Comparison of ENCODE assay signal across 24 cellular contexts in genomic region chr10:58358314-58358933, GRCh38. TPM values are rescaled to one million over a fixed set of nuclear protein-coding genes. Genes with fewer than 3 reads are reported as not detected.
DNase-seq lines count a peak whose midpoint lies in the region; ATAC-seq, FAIRE-seq and TF ChIP-seq lines count a peak whose summit lies in the region.
"Had no signal": no experiment of that assay in that cellular context is flagged by ENCODE, and none has a peak within 500 bp of the region (broad histone marks: within the 10 kb centered on the region; RNA-seq: fewer than 3 reads in every experiment).

No MANE protein-coding gene starts in this region.

- CTCF ChIA-PET in K562 (lab: Yijun Ruan, JAX; ENCODE audit: low intra/inter-chr PET ratio) = no interaction called here

- H3K4me1 ChIP-seq in K562 (replicated peaks in 1 of 2; ENCODE audit: control insufficient read depth in 2 of 2, insufficient read depth in 2 of 2, low read length in 2 of 2) (no peaks in the 10 kb centered on the region), mucosa of descending colon (ENCODE audit: low read depth) (peaks cover 7% of the 10 kb centered on the region)
- H3K4me1 ChIP-seq: SJCRH30 had no signal

- no peaks in the 10 kb centered on the region for H3K9me1 ChIP-seq in K562 (ENCODE audit: control insufficient read depth, insufficient read depth, low read length)

- H3K9me3 ChIP-seq in K562 (replicated peaks; ENCODE audit: control insufficient read depth, insufficient read depth, low read depth, low read length) = no peaks in the 10 kb centered on the region
- no peaks in the 10 kb centered on the region for H3K9me3 ChIP-seq in mucosa of descending colon
- H3K9me3 ChIP-seq: MG63, SJCRH30 had no signal

- H3K36me3 Mint-ChIP-seq in type B pancreatic cell = peaks cover 9% of the 10 kb centered on the region

- POLR2A ChIA-PET in K562 (lab: Yijun Ruan, JAX) = interaction anchor here (0.6 to 0.9 kb wide), 3 partner anchors 10 to 28 kb away, joined by 3 read pairs; no protein-coding TSS in a partner anchor

- TF ChIP-seq EP300 in K562 (IDR thresholded peaks at IDR 0.05; ENCODE audit: low read length) = no peak

- TF ChIP-seq POLR2A in K562 (conservative IDR thresholded peaks at IDR 0.05) = no peak

- BruUV-seq in K562 (replicated peaks; lab: Mats Ljungman, UMichigan) = no TSS peak

- H3K27ac ChIP-seq in K562 (ENCODE audit: extremely low read depth, low read depth, low read length) = no peak overlapping the region
- H3K27ac ChIP-seq: C4-2B, SJCRH30 had no signal

- 0 out of 3 replicates have a peak, but pooled peaks cover 2% of the 10 kb centered on the region for H3K79me2 ChIP-seq in K562 (ENCODE audit: control insufficient read depth, insufficient read depth, low read length)

- peaks cover 24% of the 10 kb centered on the region for H3K4me1 Mint-ChIP-seq in type B pancreatic cell (ENCODE audit: unreplicated experiment)

- 63% methylated on average over 4 of the region's 4 CpGs for WGBS in K562 (ENCODE audit: insufficient coverage, low coverage, missing lambda C conversion rate)

- H3K9ac ChIP-seq in K562 (ENCODE audit: insufficient read depth in 1 of 2, low read depth in 2 of 2, low read length in 2 of 2) = no peak overlapping the region

- FAIRE-seq in K562 (lab: Jason Lieb, UNC) = no peak
- FAIRE-seq: GM18507, H1, RCC 7860 had no signal

- no peaks in the 10 kb centered on the region for H4K20me1 ChIP-seq in K562 (replicated peaks; ENCODE audit: control insufficient read depth, insufficient read depth, low read length)

- H3K27me3 ChIP-seq in K562 (ENCODE audit: control insufficient read depth in 2 of 2, insufficient read depth in 2 of 2, low read length in 2 of 2) = no peaks in the 10 kb centered on the region
- H3K27me3 ChIP-seq: MG63, SJCRH30 had no signal

- H3K9me3 Mint-ChIP-seq in type B pancreatic cell = no peaks in the 10 kb centered on the region

- peak overlapping the region; percentile 91 for H3K27ac Mint-ChIP-seq in type B pancreatic cell
- H3K27ac Mint-ChIP-seq: B cell had no signal

- no peak overlapping the region for H2AFZ ChIP-seq in K562 (ENCODE audit: low read depth, low read length)

- H3K27me3 Mint-ChIP-seq in type B pancreatic cell = no peaks in the 10 kb centered on the region
- H3K27me3 Mint-ChIP-seq: B cell had no signal

- peak; percentile 71 for ATAC-seq in left ventricle myocardium superior
- ATAC-seq in K562 = no peak
- ATAC-seq in mucosa of descending colon = peak; percentile 90
- no peak for ATAC-seq in GM21381 (IDR thresholded peaks at IDR 0.05; ENCODE audit: unreplicated experiment)
- ATAC-seq in GM19351 (IDR thresholded peaks at IDR 0.05; ENCODE audit: unreplicated experiment) = no peak
- ATAC-seq: HCT116, SK-N-SH treated with all-trans-retinoic acid at 6 μM for 48 hours had no signal

- intact Hi-C loops in left ventricle myocardium superior (cut with micrococcal nuclease) (no loop called here), cardiac septum (cut with DNase I) (no loop called here), K562 (cut with micrococcal nuclease) (no loop called here), mucosa of descending colon (cut with DNase I, micrococcal nuclease) (no loop called here)

- in situ Hi-C loops in K562 (cut with MboI) = no loop called here

- TF ChIP-seq CTCF in K562 (IDR thresholded peaks at IDR 0.05 in 2 of 3, conservative IDR thresholded peaks at IDR 0.05 in 1 of 3; ENCODE audit: insufficient read depth in 2 of 3, low read depth in 1 of 3, low read length in 3 of 3) (no peak), mucosa of descending colon (IDR thresholded peaks at IDR 0.05) (no peak), type B pancreatic cell (conservative IDR thresholded peaks at IDR 0.05) (no peak)

- H3K4me3 ChIP-seq in K562 (no peak overlapping the region), mucosa of descending colon (no peak overlapping the region)
- H3K4me3 ChIP-seq: MG63, SJCRH30 had no signal

- TF ChIP-seq RAD21 in K562 (CRISPR knock-in tag; conservative IDR thresholded peaks at IDR 0.05 in 1 of 2, IDR thresholded peaks at IDR 0.05 in 1 of 2) = no peak

- H3K36me3 ChIP-seq in K562 (ENCODE audit: control insufficient read depth, insufficient read depth, low read length) (peaks cover 12% of the 10 kb centered on the region; the same call in 1 of the 3 replicates), mucosa of descending colon (ENCODE audit: low read depth) (no peaks in the 10 kb centered on the region)
- H3K36me3 ChIP-seq: MG63, SJCRH30 had no signal

- peak overlapping the region; percentile 58 for H3K4me3 Mint-ChIP-seq in type B pancreatic cell
- H3K4me3 Mint-ChIP-seq: B cell had no signal

- DNase-seq in left ventricle myocardium superior (no peak), cardiac septum (ENCODE audit: low spot score) (no peak), K562 (ENCODE audit: extremely low read depth in 1 of 4, low spot score in 3 of 4) (no peak), mucosa of descending colon (peak in 1 of 3 donors; percentile 22), type B pancreatic cell (ENCODE audit: extremely low spot score, unreplicated experiment) (no peak)
- DNase-seq: Calu3, KG1, MG63, NCI-H1092, NCI-H1436, NCI-H187, NCI-H2081 treated with DMSO at 0.1 percent for 48 hours, NCI-H524, NCI-H748 treated with DMSO at 0.1 percent for 48 hours, SJCRH30 had no signal

- no peak overlapping the region for H3K4me2 ChIP-seq in K562 (ENCODE audit: insufficient read depth, low read length)

TF ChIP-seq in K562, 482 proteins besides CTCF, POLR2A, EP300 and RAD21:
- peak; percentile 53; the same call in 1 of the 2 replicates for TF ChIP-seq RFX1 (IDR thresholded peaks at IDR 0.05)
- TF ChIP-seq PTBP1 (IDR thresholded peaks at IDR 0.05; ENCODE audit: low read depth, low read length) = no peak

RNA-seq across cellular contexts. Expression of gene UBE2D1, which starts 23.6 kb away (rescaled TPM):
- total RNA-seq in left ventricle myocardium superior = 68.2 TPM
- total RNA-seq in cardiac septum = 34.7 TPM
- total RNA-seq in K562 (2011; cell fraction: chromatin; rRNA removed; ENCODE audit: low replicate concordance) = 4.9 and 17.0 TPM in 2 replicates
- 2.5 and 3.4 TPM in 2 replicates for total RNA-seq in K562 (2011; cell fraction: nucleolus; rRNA removed)
- total RNA-seq in K562 (2011; cell fraction: nucleoplasm; rRNA removed) = 7.3 and 15.3 TPM in 2 replicates
- total RNA-seq in K562 (2014; rRNA removed) = 5.3 and 6.2 TPM in 2 replicates
- total RNA-seq in K562 (2014; rRNA removed; fragmentation: Illumina TruSeq; extraction: Trizol) = 15.8 and 18.3 TPM in 2 replicates
- 16.6 and 17.8 TPM in 2 replicates for total RNA-seq in K562 (2015; rRNA removed; fragmentation: Illumina TruSeq; extraction: Trizol)
- 12.3 and 13.8 TPM in 2 replicates for total RNA-seq in K562 (2021)
- 18.9 and 24.4 TPM in 2 replicates for polyA plus RNA-seq in K562 (2011; rRNA removed)
- 6.4 and 9.1 TPM in 2 replicates for polyA plus RNA-seq in K562 (2011; cell fraction: cytosol; rRNA removed)
- 7.4 and 12.5 TPM in 2 replicates for polyA plus RNA-seq in K562 (2011; cell fraction: nucleus; rRNA removed)
- 11.6 and 12.1 TPM in 2 replicates for polyA plus RNA-seq in K562 (2012)
- polyA plus RNA-seq in K562 (2014; fragmentation: Illumina TruSeq; extraction: Trizol) = 9.9 and 13.5 TPM in 2 replicates
- polyA plus RNA-seq in K562 (2014; fragmentation: Nextera tagmentation; extraction: Ambion mirVana) = 1 to 10 TPM; 4.1 to 6.4 TPM
- 7.9 and 9.0 TPM in 2 replicates for polyA plus RNA-seq in K562 (2014; rRNA removed)
- polyA minus RNA-seq in K562 (2011; rRNA and poly(A)+ RNA removed) = 9.0 and 9.5 TPM in 2 replicates
- polyA minus RNA-seq in K562 (2011; cell fraction: cytosol; rRNA and poly(A)+ RNA removed) = 3.5 and 6.1 TPM in 2 replicates
- polyA minus RNA-seq in K562 (2011; cell fraction: nucleus; rRNA and poly(A)+ RNA removed) = 7.7 and 13.2 TPM in 2 replicates
- total RNA-seq in mucosa of descending colon = 10 to 100 TPM; 17.2 to 18.4 (median 18.4) TPM
- total RNA-seq in type B pancreatic cell (ENCODE audit: low replicate concordance) = 34.2 and 40.5 TPM in 2 replicates

RNA-seq across cellular contexts. Expression of gene TFAM, which starts 26.8 kb away (rescaled TPM):
- total RNA-seq in left ventricle myocardium superior (33.2 TPM), cardiac septum (29.4 TPM), K562 (2014; rRNA removed) (130 and 174 TPM in 2 replicates), K562 (2014; rRNA removed; fragmentation: Illumina TruSeq; extraction: Trizol) (170 and 211 TPM in 2 replicates), K562 (2015; rRNA removed; fragmentation: Illumina TruSeq; extraction: Trizol) (153 and 155 TPM in 2 replicates), K562 (2021) (161 and 163 TPM in 2 replicates), mucosa of descending colon (10 to 100 TPM; 26.5 to 36.7 (median 30.8) TPM), type B pancreatic cell (ENCODE audit: low replicate concordance) (64.8 and 67.7 TPM in 2 replicates)
- total RNA-seq in K562 (2011; cell fraction: chromatin; rRNA removed; ENCODE audit: low replicate concordance) = 18.0 and 30.5 TPM in 2 replicates
- 27.0 and 32.6 TPM in 2 replicates for total RNA-seq in K562 (2011; cell fraction: nucleolus; rRNA removed)
- total RNA-seq in K562 (2011; cell fraction: nucleoplasm; rRNA removed) = 20.5 and 25.3 TPM in 2 replicates
- polyA plus RNA-seq in K562 (2011; rRNA removed) (53.7 and 74.3 TPM in 2 replicates), K562 (2014; fragmentation: Illumina TruSeq; extraction: Trizol) (139 and 142 TPM in 2 replicates), K562 (2014; fragmentation: Nextera tagmentation; extraction: Ambion mirVana) (100 to 1,000 TPM; 175 to 227 TPM), K562 (2014; rRNA removed) (100 and 105 TPM in 2 replicates)
- polyA plus RNA-seq in K562 (2011; cell fraction: cytosol; rRNA removed) = 42.4 and 46.0 TPM in 2 replicates
- polyA plus RNA-seq in K562 (2011; cell fraction: nucleus; rRNA removed) = 27.2 and 35.3 TPM in 2 replicates
- 78.0 and 146 TPM in 2 replicates for polyA plus RNA-seq in K562 (2012)
- 33.7 and 48.0 TPM in 2 replicates for polyA minus RNA-seq in K562 (2011; rRNA and poly(A)+ RNA removed)
- polyA minus RNA-seq in K562 (2011; cell fraction: cytosol; rRNA and poly(A)+ RNA removed) = 38.7 and 46.1 TPM in 2 replicates
- polyA minus RNA-seq in K562 (2011; cell fraction: nucleus; rRNA and poly(A)+ RNA removed) = 24.5 and 33.1 TPM in 2 replicates

Comparison
In these comparisons a context has a peak if more than half of its experiments do, and no peak if none do; other contexts are left out.
1. ATAC-seq: peak in left ventricle myocardium superior (single experiment) and mucosa of descending colon (single experiment); none in K562 (single experiment), GM21381 (single experiment) and GM19351 (single experiment).